Comparison of ENCODE assay signal across 21 cellular contexts in genomic region chr2:236752111-236752510, GRCh38.
"Had no signal": no experiment of that assay in that cellular context is flagged by ENCODE, and none has a peak within 500 bp of the region (broad histone marks: within the 10 kb centered on the region; RNA-seq: fewer than 3 reads in every experiment).

No MANE protein-coding gene starts in this region.

- H3K9me3 Mint-ChIP-seq: immature natural killer cell; memory B cell; mesothelial cell of epicardium; natural killer cell; neural crest cell; stimulated activated effector memory CD8-positive, alpha-beta T cell treated with anti-CD3 and anti-CD28 coated beads, Interleukin-12 subunit alpha, Interleukin-12 subunit beta, amount 100 ng/mL, for 72 hours had no signal

- H3K4me1 ChIP-seq: testis, transverse colon, uterus had no signal

- H3K4me3 ChIP-seq: dorsolateral prefrontal cortex, left ventricle myocardium inferior, lower lobe of right lung, right lobe of liver, testis, transverse colon, uterus had no signal

- H3K36me3 Mint-ChIP-seq: immature natural killer cell; memory B cell; mesothelial cell of epicardium; natural killer cell; stimulated activated effector memory CD8-positive, alpha-beta T cell treated with anti-CD3 and anti-CD28 coated beads, Interleukin-12 subunit alpha, Interleukin-12 subunit beta, amount 100 ng/mL, for 72 hours had no signal

- ATAC-seq: natural killer cell; right lobe of liver; stimulated activated effector memory CD8-positive, alpha-beta T cell treated with anti-CD3 and anti-CD28 coated beads, Interleukin-12 subunit alpha, Interleukin-12 subunit beta, amount 100 ng/mL, for 72 hours; stimulated activated naive CD8-positive, alpha-beta T cell treated with anti-CD3 and anti-CD28 coated beads, Interleukin-15, Interleukin-2, amounts not matched to agents 100 U/mL and 50 U/mL, for 24 hours had no signal

- H3K27ac Mint-ChIP-seq: immature natural killer cell; memory B cell; mesothelial cell of epicardium; natural killer cell; stimulated activated effector memory CD8-positive, alpha-beta T cell treated with anti-CD3 and anti-CD28 coated beads, Interleukin-12 subunit alpha, Interleukin-12 subunit beta, amount 100 ng/mL, for 72 hours had no signal

- H3K9me3 ChIP-seq: left ventricle myocardium inferior, lower lobe of right lung, right lobe of liver, testis, transverse colon, uterus had no signal

- DNase-seq: cortex of kidney; effector CD8-positive, alpha-beta T cell; foreskin melanocyte; glutamatergic neuron; immature natural killer cell; left ventricle myocardium inferior; lower lobe of right lung; natural killer cell; posterior cingulate gyrus; right lobe of liver; stimulated activated CD4-positive, alpha-beta T cell treated with anti-CD3 and anti-CD28 coated beads, Interleukin-4, amount 100 ng/mL, for 1 hour; stimulated activated CD8-positive, alpha-beta memory T cell treated with anti-CD3 and anti-CD28 coated beads, Interleukin-4, amount 100 ng/mL, for 48 hours; stimulated activated naive CD8-positive, alpha-beta T cell treated with anti-CD3 and anti-CD28 coated beads, Interleukin-15, Interleukin-2, amounts not matched to agents 100 U/mL and 50 U/mL, for 24 hours; testis; transverse colon; uterus had no signal

- H3K27ac ChIP-seq: dorsolateral prefrontal cortex, left ventricle myocardium inferior, lower lobe of right lung, testis, transverse colon, uterus had no signal

- H3K4me1 Mint-ChIP-seq: immature natural killer cell; natural killer cell; stimulated activated effector memory CD8-positive, alpha-beta T cell treated with anti-CD3 and anti-CD28 coated beads, Interleukin-12 subunit alpha, Interleukin-12 subunit beta, amount 100 ng/mL, for 72 hours had no signal

- H3K36me3 ChIP-seq: left ventricle myocardium inferior, lower lobe of right lung, right lobe of liver, transverse colon, uterus had no signal

- H3K4me3 Mint-ChIP-seq: immature natural killer cell; memory B cell; mesothelial cell of epicardium; natural killer cell; neural crest cell; stimulated activated effector memory CD8-positive, alpha-beta T cell treated with anti-CD3 and anti-CD28 coated beads, Interleukin-12 subunit alpha, Interleukin-12 subunit beta, amount 100 ng/mL, for 72 hours had no signal

- H3K27me3 ChIP-seq: dorsolateral prefrontal cortex, right lobe of liver, testis, transverse colon, uterus had no signal
